Comparison of ENCODE assay signal across 24 cellular contexts in genomic region chr5:173565491-173566038, GRCh38. TPM values are rescaled to one million over a fixed set of nuclear protein-coding genes. Genes with fewer than 3 reads are reported as not detected.
DNase-seq lines count a peak whose midpoint lies in the region; ATAC-seq and TF ChIP-seq lines count a peak whose summit lies in the region.
"Had no signal": no experiment of that assay in that cellular context is flagged by ENCODE, and none has a peak within 500 bp of the region (broad histone marks: within the 10 kb centered on the region; RNA-seq: fewer than 3 reads in every experiment).

No MANE protein-coding gene starts in this region.

- no peak overlapping the region for H3K4me2 ChIP-seq in mesenchymal stem cell (ENCODE audit: low read length, poor library complexity, severe bottlenecking)
- H3K4me2 ChIP-seq: BLaER1 had no signal

- DNase-seq in RWPE2 (ENCODE audit: low spot score), result peak; percentile 15
- DNase-seq in coronary artery (ENCODE audit: low spot score), result peak; percentile 28
- no peak for DNase-seq in mesenchymal stem cell
- DNase-seq in sigmoid colon, result peak; percentile 12
- DNase-seq in NCI-H2029 treated with DMSO at 0.1 percent for 48 hours (lab: John Stamatoyannopoulos, UW), result no peak
- no peak for DNase-seq in thyroid gland
- DNase-seq in NCI-H2029 (lab: John Stamatoyannopoulos, UW), result no peak
- DNase-seq: 8988T; ACHN; BE2C; C1 segment of cervical spinal cord; CD4-positive, alpha-beta memory T cell; CD4-positive, CD25-positive, alpha-beta regulatory T cell; CD8-positive, alpha-beta memory T cell; COR-L47; DMS 273 treated with DMSO at 0.1 percent for 48 hours; DMS153; DMS53; DMS79; DND-41; EL; GDM1 had no signal

- no peak overlapping the region for H4K8ac ChIP-seq in mesenchymal stem cell (ENCODE audit: low read length)

- H2BK120ac ChIP-seq in mesenchymal stem cell (ENCODE audit: low read depth, low read length), result no peak overlapping the region

- no peak overlapping the region for H4K91ac ChIP-seq in mesenchymal stem cell (ENCODE audit: low read length)

- TF ChIP-seq EP300 in sigmoid colon (IDR thresholded peaks at IDR 0.05), result no peak

- no peak for ATAC-seq in RWPE2 (ENCODE audit: low read depth)
- ATAC-seq in GM21423 (IDR thresholded peaks at IDR 0.05; ENCODE audit: unreplicated experiment), result no peak

- H3K4ac ChIP-seq in mesenchymal stem cell (ENCODE audit: low read depth in 1 of 2, low read length in 2 of 2), result no peak overlapping the region

- H3K9me3 ChIP-seq in RWPE2 (ENCODE audit: severe bottlenecking) (no peaks in the 10 kb centered on the region), mesenchymal stem cell (ENCODE audit: control insufficient read depth, low read length) (peaks cover 19% of the 10 kb centered on the region), sigmoid colon (peaks cover 0 to 4% (median 0%) of the 10 kb centered on the region in 4 donors), thyroid gland (no peaks in the 10 kb centered on the region)
- H3K9me3 ChIP-seq: BE2C had no signal

- no peak overlapping the region for H2BK5ac ChIP-seq in mesenchymal stem cell (ENCODE audit: low read depth, low read length, poor library complexity, severe bottlenecking)

- H3K18ac ChIP-seq in mesenchymal stem cell (ENCODE audit: low read depth in 1 of 2, low read length in 2 of 2), result no peak overlapping the region

- intact Hi-C loops in sigmoid colon (cut with DNase I), result no loop called here
- intact Hi-C loops in thyroid gland (cut with DNase I), result no loop called here

- no peak overlapping the region for H3K14ac ChIP-seq in mesenchymal stem cell (ENCODE audit: low read length in 2 of 2)

- H3K79me1 ChIP-seq in mesenchymal stem cell (replicated peaks; ENCODE audit: low read length, poor library complexity, severe bottlenecking), result no peaks in the 10 kb centered on the region

- H3K4me1 ChIP-seq in RWPE2 (ENCODE audit: insufficient read depth, poor library complexity, severe bottlenecking), result peaks cover 17% of the 10 kb centered on the region
- H3K4me1 ChIP-seq in mesenchymal stem cell (ENCODE audit: control insufficient read depth, insufficient read depth, low read depth, low read length), result peaks cover 2% of the 10 kb centered on the region
- no peaks in the 10 kb centered on the region for H3K4me1 ChIP-seq in sigmoid colon
- no peaks in the 10 kb centered on the region for H3K4me1 ChIP-seq in thyroid gland
- H3K4me1 ChIP-seq: BE2C, BLaER1 had no signal

- no peak overlapping the region for H3K9ac ChIP-seq in mesenchymal stem cell (ENCODE audit: low read length)
- H3K9ac ChIP-seq: BLaER1 had no signal

- H3K36me3 ChIP-seq in RWPE2 (ENCODE audit: low read depth), result no peaks in the 10 kb centered on the region
- no peaks in the 10 kb centered on the region for H3K36me3 ChIP-seq in mesenchymal stem cell (ENCODE audit: control insufficient read depth in 1 of 2, insufficient read depth in 2 of 2, low read depth in 1 of 2, low read length in 2 of 2)
- H3K36me3 ChIP-seq in sigmoid colon, result no peaks in the 10 kb centered on the region
- H3K36me3 ChIP-seq in thyroid gland, result no peaks in the 10 kb centered on the region
- H3K36me3 ChIP-seq: BE2C, BLaER1 had no signal

- TF ChIP-seq POLR2A in sigmoid colon (IDR thresholded peaks at IDR 0.05) (no peak), thyroid gland (IDR thresholded peaks at IDR 0.05) (no peak)

- peak overlapping the region in 1 of 2 experiments; percentile 44 for H2BK12ac ChIP-seq in mesenchymal stem cell (ENCODE audit: low read length in 2 of 2)

- H2AK5ac ChIP-seq in mesenchymal stem cell (ENCODE audit: low read length, severe bottlenecking), result peak overlapping the region; percentile 31

- H3K27ac ChIP-seq in RWPE2 (ENCODE audit: poor library complexity, severe bottlenecking), result no peak overlapping the region
- no peak overlapping the region for H3K27ac ChIP-seq in coronary artery
- H3K27ac ChIP-seq in mesenchymal stem cell (ENCODE audit: low read length, poor library complexity, severe bottlenecking), result no peak overlapping the region
- no peak overlapping the region for H3K27ac ChIP-seq in sigmoid colon
- H3K27ac ChIP-seq in thyroid gland, result no peak overlapping the region
- H3K27ac ChIP-seq: BLaER1 had no signal

- H2BK15ac ChIP-seq in mesenchymal stem cell (ENCODE audit: low read depth, poor library complexity, severe bottlenecking), result no peak overlapping the region

- TF ChIP-seq CTCF in RWPE2 (IDR thresholded peaks at IDR 0.05; ENCODE audit: poor library complexity, severe bottlenecking) (no peak), coronary artery (IDR thresholded peaks at IDR 0.05) (no peak), sigmoid colon (IDR thresholded peaks at IDR 0.05) (no peak), thyroid gland (IDR thresholded peaks at IDR 0.05) (no peak)

- no peaks in the 10 kb centered on the region for H3K27me3 ChIP-seq in RWPE2 (ENCODE audit: insufficient read depth, poor library complexity, severe bottlenecking)
- H3K27me3 ChIP-seq in mesenchymal stem cell (ENCODE audit: control insufficient read depth in 1 of 2, insufficient read depth in 1 of 2, low read length in 2 of 2), result peaks cover 0 to 11% of the 10 kb centered on the region in 2 experiments
- no peaks in the 10 kb centered on the region for H3K27me3 ChIP-seq in sigmoid colon
- no peaks in the 10 kb centered on the region for H3K27me3 ChIP-seq in thyroid gland
- H3K27me3 ChIP-seq: BLaER1 had no signal

- H3K23ac ChIP-seq in mesenchymal stem cell (ENCODE audit: low read length in 2 of 2), result no peak overlapping the region

- H2AFZ ChIP-seq in mesenchymal stem cell (ENCODE audit: low read depth, low read length), result no peak overlapping the region

- WGBS in mesenchymal stem cell, result 100% methylated on average over 3 of the region's 3 CpGs
- WGBS in sigmoid colon, 2 donors, result 61 to 80% methylated on average over 3 of the region's 3 CpGs
- 64 to 78% methylated on average over 3 of the region's 3 CpGs for WGBS in thyroid gland, 2 donors

- no peak overlapping the region for H3K4me3 ChIP-seq in RWPE2 (ENCODE audit: severe bottlenecking)
- H3K4me3 ChIP-seq in coronary artery, result no peak overlapping the region
- H3K4me3 ChIP-seq in mesenchymal stem cell (ENCODE audit: insufficient read depth in 1 of 2, low read depth in 1 of 2, low read length in 2 of 2), result no peak overlapping the region
- H3K4me3 ChIP-seq in sigmoid colon, result no peak overlapping the region
- H3K4me3 ChIP-seq in thyroid gland (replicated peaks in 1 of 3), result no peak overlapping the region
- H3K4me3 ChIP-seq: BLaER1 had no signal

RNA-seq across cellular contexts. Expression of gene BOD1, which starts 50.9 kb away (rescaled TPM):
- polyA plus RNA-seq in mesenchymal stem cell (2013, experiment 1 of 2), result 79.3 TPM
- 84.2 TPM for polyA plus RNA-seq in mesenchymal stem cell (2013, experiment 2 of 2)
- 10 to 100 TPM; 39.3 to 71.3 (median 54.3) TPM for total RNA-seq in sigmoid colon
- 10 to 100 TPM; 17.6 to 37.2 (median 31.0) TPM for polyA plus RNA-seq in sigmoid colon
- total RNA-seq in thyroid gland, result 10 to 100 TPM; 62.4 to 86.0 (median 74.7) TPM

Comparison
In these comparisons a context has a peak if more than half of its experiments do, and no peak if none do; other contexts are left out.
1. DNase-seq: peak in RWPE2 (single experiment), coronary artery (single experiment) and sigmoid colon (single experiment); none in mesenchymal stem cell (single experiment), NCI-H2029 treated with DMSO at 0.1 percent for 48 hours (single experiment), thyroid gland (0 of 2) and NCI-H2029 (single experiment).